ENCODE assay signal across 8 cellular contexts in genomic region chr22:19943665-19944026, GRCh38. TPM values are rescaled to one million over a fixed set of nuclear protein-coding genes. Genes with fewer than 3 reads are reported as not detected.
A peak's percentile ranks its signal among the peaks of the same experiment; 100 is the strongest.
DNase-seq lines count a peak whose midpoint lies in the region; ATAC-seq and TF ChIP-seq lines count a peak whose summit lies in the region.

No MANE protein-coding gene starts in this region.

- H3K9me3 ChIP-seq in spleen = no peaks in the 10 kb centered on the region

- TF ChIP-seq CTCF in foreskin fibroblast (IDR thresholded peaks at IDR 0.05; ENCODE audit: low read depth, low read length) = peak; percentile 15
- TF ChIP-seq CTCF in spleen (IDR thresholded peaks at IDR 0.05 in 8 of 11, conservative IDR thresholded peaks at IDR 0.05 in 3 of 11) = no peak

- H3K27me3 ChIP-seq in spleen (replicated peaks in 1 of 7) = no peaks in the 10 kb centered on the region

- peaks cover 45% of the 10 kb centered on the region for H3K4me1 Mint-ChIP-seq in activated naive CD4-positive, alpha-beta T cell treated with anti-CD3 and anti-CD28 coated beads, Interleukin-2, amount 10 ng/mL, durations not matched to agents 7 days and 5 days
- peaks cover 34% of the 10 kb centered on the region for H3K4me1 Mint-ChIP-seq in T-helper 1 cell treated with Interleukin-12 subunit alpha and Interleukin-12 subunit beta and Interleukin-4 antibody, amounts not matched to agents 30 μg/mL and 1 μg/mL, for 36 hours (ENCODE audit: low read depth)

- peak overlapping the region; percentile 4 for H3K4me3 Mint-ChIP-seq in activated naive CD4-positive, alpha-beta T cell treated with anti-CD3 and anti-CD28 coated beads, Interleukin-2, amount 10 ng/mL, durations not matched to agents 7 days and 5 days
- peak overlapping the region; percentile 11 for H3K4me3 Mint-ChIP-seq in T-helper 1 cell treated with Interleukin-12 subunit alpha and Interleukin-12 subunit beta and Interleukin-4 antibody, amounts not matched to agents 30 μg/mL and 1 μg/mL, for 36 hours

- ATAC-seq in GM21529 (IDR thresholded peaks at IDR 0.05; ENCODE audit: unreplicated experiment) (no peak), GM21528 (IDR thresholded peaks at IDR 0.05; ENCODE audit: low FRiP score, unreplicated experiment) (no peak)

- H3K36me3 Mint-ChIP-seq in activated naive CD4-positive, alpha-beta T cell treated with anti-CD3 and anti-CD28 coated beads, Interleukin-2, amount 10 ng/mL, durations not matched to agents 7 days and 5 days = peaks cover 10% of the 10 kb centered on the region
- H3K36me3 Mint-ChIP-seq in T-helper 1 cell treated with Interleukin-12 subunit alpha and Interleukin-12 subunit beta and Interleukin-4 antibody, amounts not matched to agents 30 μg/mL and 1 μg/mL, for 36 hours (ENCODE audit: low read depth) = peaks cover 5% of the 10 kb centered on the region

- peak overlapping the region; percentile 16 for H3K27ac Mint-ChIP-seq in activated naive CD4-positive, alpha-beta T cell treated with anti-CD3 and anti-CD28 coated beads, Interleukin-2, amount 10 ng/mL, durations not matched to agents 7 days and 5 days
- H3K27ac Mint-ChIP-seq in T-helper 1 cell treated with Interleukin-12 subunit alpha and Interleukin-12 subunit beta and Interleukin-4 antibody, amounts not matched to agents 30 μg/mL and 1 μg/mL, for 36 hours = peak overlapping the region; percentile 53

- H3K36me3 ChIP-seq in spleen = no peaks in the 10 kb centered on the region

- 26 to 57% (median 46%) methylated on average over 3 of the region's 3 CpGs for WGBS in spleen, 5 donors

- intact Hi-C loops in spleen (cut with DNase I; ENCODE audit: low total_unique reads) = no loop called here

- H3K27me3 Mint-ChIP-seq in activated naive CD4-positive, alpha-beta T cell treated with anti-CD3 and anti-CD28 coated beads, Interleukin-2, amount 10 ng/mL, durations not matched to agents 7 days and 5 days = no peaks in the 10 kb centered on the region
- H3K27me3 Mint-ChIP-seq in T-helper 1 cell treated with Interleukin-12 subunit alpha and Interleukin-12 subunit beta and Interleukin-4 antibody, amounts not matched to agents 30 μg/mL and 1 μg/mL, for 36 hours (ENCODE audit: low read depth) = no peaks in the 10 kb centered on the region

- H3K4me3 ChIP-seq in foreskin fibroblast (ENCODE audit: low read depth in 1 of 2, low read length in 2 of 2) = peak overlapping the region in 1 of 2 donors; percentile 3
- peak overlapping the region in 1 of 8 donors; percentile 72 for H3K4me3 ChIP-seq in spleen

- no peaks in the 10 kb centered on the region for H3K9me3 Mint-ChIP-seq in activated naive CD4-positive, alpha-beta T cell treated with anti-CD3 and anti-CD28 coated beads, Interleukin-2, amount 10 ng/mL, durations not matched to agents 7 days and 5 days
- no peaks in the 10 kb centered on the region for H3K9me3 Mint-ChIP-seq in T-helper 1 cell treated with Interleukin-12 subunit alpha and Interleukin-12 subunit beta and Interleukin-4 antibody, amounts not matched to agents 30 μg/mL and 1 μg/mL, for 36 hours

- H3K27ac ChIP-seq in spleen = peak overlapping the region; percentile 76 to 95 (median 90)

- TF ChIP-seq POLR2A in spleen (IDR thresholded peaks at IDR 0.05) = no peak

- DNase-seq in activated naive CD4-positive, alpha-beta T cell treated with anti-CD3 and anti-CD28 coated beads, Interleukin-2, amount 10 ng/mL, durations not matched to agents 7 days and 5 days = no peak
- no peak for DNase-seq in activated naive CD4-positive, alpha-beta T cell (lab: John Stamatoyannopoulos, UW)
- peak; percentile 75 to 77 for DNase-seq in foreskin fibroblast
- DNase-seq in spleen = no peak
- DNase-seq in HuH-7 (ENCODE audit: low spot score) = no peak

- CTCF ChIA-PET in activated naive CD4-positive, alpha-beta T cell treated with anti-CD3 and anti-CD28 coated beads, Interleukin-2, amount 10 ng/mL, durations not matched to agents 7 days and 5 days (lab: Charles Lee) = interaction anchor here (1.2 to 1.8 kb wide), 2 partner anchors 10 to 213 kb away, joined by 5 read pairs; no protein-coding TSS in a partner anchor

- peaks cover 23 to 88% (median 55%) of the 10 kb centered on the region in 6 donors for H3K4me1 ChIP-seq in spleen

RNA-seq across cellular contexts. Expression of gene TXNRD2, which starts 2.0 kb away (rescaled TPM):
- 10 to 100 TPM; 21.6 to 44.8 (median 34.9) TPM for total RNA-seq in spleen
- 10 to 100 TPM; 23.3 to 45.9 (median 45.0) TPM for polyA plus RNA-seq in spleen

RNA-seq across cellular contexts. Expression of gene COMT, which starts 2.1 kb away (rescaled TPM):
- total RNA-seq in spleen = 100 to 1,000 TPM in 5 of 7 donors, 10 to 100 TPM in 2; 86.4 to 216 (median 116) TPM
- polyA plus RNA-seq in spleen = 10 to 100 TPM; 63.5 to 98.0 (median 86.1) TPM

Comparison
In these comparisons a context has a peak if more than half of its experiments do, and no peak if none do; other contexts are left out.
1. DNase-seq: peak in foreskin fibroblast (2 of 2); none in activated naive CD4-positive, alpha-beta T cell treated with anti-CD3 and anti-CD28 coated beads, Interleukin-2, amount 10 ng/mL, durations not matched to agents 7 days and 5 days (single experiment), activated naive CD4-positive, alpha-beta T cell (0 of 4), spleen (single experiment) and HuH-7 (single experiment).